13 cellular contexts compared by ENCODE assay signal in the genomic region with DNA sequence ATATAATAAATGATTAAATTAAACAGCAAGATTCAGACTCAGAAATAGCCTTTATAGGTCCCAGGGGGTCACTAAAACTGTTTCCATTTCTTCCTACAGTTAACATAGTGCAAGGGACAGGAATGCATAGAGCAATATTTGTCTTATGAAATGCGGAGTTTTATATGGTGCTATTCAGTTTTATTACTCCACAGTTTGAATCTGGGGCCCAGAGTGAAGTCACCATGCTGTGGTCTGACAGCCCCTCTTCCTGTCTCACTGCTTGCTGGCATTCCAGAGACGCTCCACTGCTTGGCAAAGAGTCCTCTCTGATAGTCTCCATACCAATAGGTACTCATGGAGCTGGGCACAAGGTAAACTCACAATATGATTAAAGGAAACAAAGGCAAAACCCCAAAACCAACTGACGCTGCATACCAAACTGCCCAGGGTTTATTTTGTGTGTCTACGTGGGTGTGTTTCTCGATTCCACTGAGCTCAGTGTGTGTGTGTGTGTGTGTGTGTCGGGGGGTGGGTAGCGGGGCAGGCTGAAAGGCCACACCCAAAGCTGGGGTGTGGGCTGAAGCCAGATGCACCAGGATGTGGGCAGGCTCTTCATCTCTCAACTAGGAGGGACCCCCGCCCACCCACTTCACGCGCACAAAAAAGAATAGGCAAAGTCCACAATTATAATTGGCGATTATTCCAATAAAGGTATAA.
"Had no signal": no experiment of that assay in that cellular context is flagged by ENCODE, and none has a peak within 500 bp of the region (broad histone marks: within the 10 kb centered on the region; RNA-seq: fewer than 3 reads in every experiment).

No MANE protein-coding gene starts in this region.

- H3K4me3 ChIP-seq: heart left ventricle, left lung, psoas muscle, right lobe of liver, stomach, testis had no signal

- H3K9me3 ChIP-seq: heart left ventricle, left lung, psoas muscle, right lobe of liver, stomach, testis had no signal

- H3K27me3 ChIP-seq: testis had no signal

- H3K4me1 ChIP-seq: heart left ventricle, left lung, psoas muscle, right lobe of liver, testis had no signal

- H3K36me3 ChIP-seq: heart left ventricle, left lung, right lobe of liver, stomach had no signal

- H3K27ac ChIP-seq: epithelial cell of prostate, heart left ventricle, left lung, psoas muscle, right lobe of liver, stomach, testis had no signal

- DNase-seq: activated CD4-positive, alpha-beta T cell treated with anti-CD3 and anti-CD28 coated beads, Interleukin-2, amount 50 U/mL, for 4 hours; activated naive CD4-positive, alpha-beta T cell; activated naive CD8-positive, alpha-beta T cell treated with anti-CD3 and anti-CD28 coated beads, Interleukin-2, amount 10 ng/mL, durations not matched to agents 7 days and 5 days; activated T-cell treated with anti-CD3 and anti-CD28 coated beads for 4 hours; effector memory CD8-positive, alpha-beta T cell; heart left ventricle; left lung; psoas muscle; right lobe of liver; stimulated activated CD4-positive, alpha-beta T cell treated with anti-CD3 and anti-CD28 coated beads, Interleukin-2, amount 100 ng/mL, for 24 hours; stomach; testis had no signal

- ATAC-seq: effector memory CD8-positive, alpha-beta T cell; heart left ventricle; left lung; psoas muscle; right lobe of liver had no signal
